In genomic region chr19:58261968-58262921, GRCh38 we compare ENCODE assay signal across 14 cellular contexts. TPM values are rescaled to one million over a fixed set of nuclear protein-coding genes. Genes with fewer than 3 reads are reported as not detected.
DNase-seq lines count a peak whose midpoint lies in the region; ATAC-seq, FAIRE-seq and TF ChIP-seq lines count a peak whose summit lies in the region.
"Had no signal": no experiment of that assay in that cellular context is flagged by ENCODE, and none has a peak within 500 bp of the region (broad histone marks: within the 10 kb centered on the region; RNA-seq: fewer than 3 reads in every experiment).

No MANE protein-coding gene starts in this region.

- H3K79me1 ChIP-seq in H1 (ENCODE audit: low read depth, low read length), result no peaks in the 10 kb centered on the region

- H3K23me2 ChIP-seq in H1 (ENCODE audit: low read depth, low read length), result no peaks in the 10 kb centered on the region

- TF ChIP-seq CTCF in H1 (IDR thresholded peaks at IDR 0.05; ENCODE audit: control extremely low read depth in 1 of 3, insufficient read depth in 1 of 3, low read depth in 1 of 3, low read length in 3 of 3) (no peak), neural crest cell (conservative IDR thresholded peaks at IDR 0.05) (no peak), ascending aorta (IDR thresholded peaks at IDR 0.05) (no peak), gastrocnemius medialis (IDR thresholded peaks at IDR 0.05 in 4 of 5, conservative IDR thresholded peaks at IDR 0.05 in 1 of 5) (no peak)

- no peak overlapping the region for H2BK15ac ChIP-seq in H1 (ENCODE audit: low read length)

- H3K4me1 ChIP-seq in HUES64 (ENCODE audit: insufficient read depth, low read length) (no peaks in the 10 kb centered on the region), H1 (replicated peaks in 1 of 4; ENCODE audit: control insufficient read depth in 3 of 4, insufficient read depth in 4 of 4, low read length in 3 of 4) (no peaks in the 10 kb centered on the region), ascending aorta (no peaks in the 10 kb centered on the region), gastrocnemius medialis (no peaks in the 10 kb centered on the region)
- H3K4me1 ChIP-seq: body of pancreas, right atrium auricular region had no signal

- peak in 1 of 2 experiments; percentile 45; a peak in 1 of 3 replicates for TF ChIP-seq POLR2A in H1 (IDR thresholded peaks at IDR 0.05; ENCODE audit: control extremely low read depth in 1 of 2, low read depth in 2 of 2, low read length in 2 of 2)
- no peak for TF ChIP-seq POLR2A in gastrocnemius medialis (IDR thresholded peaks at IDR 0.05)

- no peak overlapping the region for H4K8ac ChIP-seq in H1 (ENCODE audit: extremely low read depth, insufficient read depth, low read length)

- H3K14ac ChIP-seq in H1 (ENCODE audit: insufficient read length), result no peak overlapping the region

- peak; percentile 19 for FAIRE-seq in H1 (lab: Jason Lieb, UNC)

- H2BK20ac ChIP-seq in H1 (ENCODE audit: low read length), result no peak overlapping the region

- peaks cover 33% of the 10 kb centered on the region for H3K9me3 Mint-ChIP-seq in neural crest cell

- no peak overlapping the region for H2AFZ ChIP-seq in H1 (ENCODE audit: low read length)

- no peak overlapping the region for H4K91ac ChIP-seq in H1 (replicated peaks; ENCODE audit: insufficient read length, low read length)

- no peak overlapping the region for H3K23ac ChIP-seq in H1 (ENCODE audit: insufficient read length)

- in situ Hi-C loops in Caki2 (cut with HindIII; ENCODE audit: low pct_unique_long_range_greater_than_20kb, low sequenced_read_pairs), result no loop called here
- in situ Hi-C loops in gastrocnemius medialis (cut with MboI; ENCODE audit: low sequenced_read_pairs in 4 of 4), result no loop called here

- H2BK120ac ChIP-seq in H1 (replicated peaks; ENCODE audit: low read depth, low read length), result no peak overlapping the region

- peaks cover 86% of the 10 kb centered on the region for H3K36me3 Mint-ChIP-seq in neural crest cell (ENCODE audit: low read depth)

- H3K79me2 ChIP-seq in H1 (ENCODE audit: control insufficient read depth in 1 of 2, insufficient read depth in 2 of 2, low read length in 2 of 2), result no peaks in the 10 kb centered on the region

- no peak for TF ChIP-seq EP300 in H1 (IDR thresholded peaks at IDR 0.05; ENCODE audit: borderline replicate concordance in 1 of 2, low read depth in 2 of 2, low read length in 2 of 2)

- POLR2A ChIA-PET in H1 (lab: Charles Lee; ENCODE audit: partially characterized antibody), result interaction anchor here (1.0 to 12.7 kb wide), 14 partner anchors 11 to 75 kb away, joined by 3 to 152 read pairs (median 4); partner anchors contain the start of genes ZNF544, ZNF8 and ZSCAN22

- DNase-seq in Caki2 (ENCODE audit: low read depth), result peak; percentile 40
- DNase-seq in H1 (ENCODE audit: low read depth in 1 of 2, low spot score in 2 of 2), result no peak
- no peak for DNase-seq in neural crest cell (ENCODE audit: low read depth, low spot score)
- no peak for DNase-seq in CD1c-positive myeloid dendritic cell (ENCODE audit: extremely low spot score)
- DNase-seq in iPS-NIHi7 (ENCODE audit: extremely low spot score), result no peak
- DNase-seq in ascending aorta (ENCODE audit: low spot score in 2 of 2), result no peak
- no peak for DNase-seq in gastrocnemius medialis
- DNase-seq: activated B cell treated with CpG ODN at 0.5 μM for 24 hours; activated T-cell treated with anti-CD3 and anti-CD28 coated beads, Interleukin-2, amount 50 U/mL, for 24 hours; body of pancreas; NCI-H774 had no signal

- no peak overlapping the region for H3K18ac ChIP-seq in H1 (ENCODE audit: extremely low read depth, low read length)

- intact Hi-C loops in ascending aorta (cut with DNase I) (no loop called here), gastrocnemius medialis (cut with DNase I; ENCODE audit: low total_unique reads) (no loop called here)

- H4K20me1 ChIP-seq in H1 (replicated peaks in 1 of 2; ENCODE audit: control insufficient read depth in 1 of 2, insufficient read depth in 2 of 2, low read length in 2 of 2), result no peaks in the 10 kb centered on the region

- H3K4me3 ChIP-seq in HUES64 (ENCODE audit: low read length), result peak overlapping the region; percentile 24
- peak overlapping the region in 3 of 4 experiments; percentile 10 to 36 (median 19); a peak in 4 of 8 replicates for H3K4me3 ChIP-seq in H1 (ENCODE audit: extremely low read depth in 1 of 4, insufficient read depth in 2 of 4, low read depth in 3 of 4, low read length in 4 of 4)
- peak overlapping the region in 1 of 2 donors; percentile 26 for H3K4me3 ChIP-seq in ascending aorta
- H3K4me3 ChIP-seq in gastrocnemius medialis, result peak overlapping the region in 1 of 4 donors; percentile 39
- H3K4me3 ChIP-seq: body of pancreas, right atrium auricular region had no signal

- TF ChIP-seq RAD21 in H1 (IDR thresholded peaks at IDR 0.05 in 1 of 2, conservative IDR thresholded peaks at IDR 0.05 in 1 of 2; ENCODE audit: low read depth in 2 of 2, low read length in 2 of 2), result no peak

- peak overlapping the region; percentile 49 for H3K4me3 Mint-ChIP-seq in neural crest cell
- H3K4me3 Mint-ChIP-seq: activated B cell treated with CpG ODN at 0.5 μM for 24 hours; activated T-cell treated with anti-CD3 and anti-CD28 coated beads, Interleukin-2, amount 50 U/mL, for 24 hours had no signal

- H2BK12ac ChIP-seq in H1 (ENCODE audit: low read depth, low read length), result no peak overlapping the region

- no peak overlapping the region for H3K56ac ChIP-seq in H1 (replicated peaks; ENCODE audit: insufficient read length, low read depth, low read length)

- no peak overlapping the region for H2AK5ac ChIP-seq in H1 (ENCODE audit: low read depth, low read length)

- peaks cover 94% of the 10 kb centered on the region for H3K9me3 ChIP-seq in HUES64 (ENCODE audit: insufficient read depth, low read depth, low read length)
- H3K9me3 ChIP-seq in H1 (ENCODE audit: insufficient read depth in 2 of 2, low read depth in 1 of 2, low read length in 1 of 2), result peaks cover 92 to 99% of the 10 kb centered on the region in 2 experiments
- H3K9me3 ChIP-seq in ascending aorta, result peaks cover 99 to 100% of the 10 kb centered on the region in 2 donors
- H3K9me3 ChIP-seq in gastrocnemius medialis, result peaks cover 47 to 96% (median 85%) of the 10 kb centered on the region in 3 donors

- H3K27ac ChIP-seq in HUES64 (ENCODE audit: low read depth, low read length) (no peak overlapping the region), H1 (ENCODE audit: low read depth, low read length) (no peak overlapping the region), ascending aorta (no peak overlapping the region), gastrocnemius medialis (no peak overlapping the region)
- H3K27ac ChIP-seq: body of pancreas, right atrium auricular region, thoracic aorta had no signal

- H3K27ac Mint-ChIP-seq in neural crest cell (ENCODE audit: unreplicated experiment), result peak overlapping the region; percentile 35
- H3K27ac Mint-ChIP-seq: activated B cell treated with CpG ODN at 0.5 μM for 24 hours; activated T-cell treated with anti-CD3 and anti-CD28 coated beads, Interleukin-2, amount 50 U/mL, for 24 hours had no signal

- H2BK5ac ChIP-seq in H1 (ENCODE audit: low read depth, low read length), result no peak overlapping the region

- CTCF ChIA-PET in H1 (lab: Charles Lee; ENCODE audit: partially characterized antibody), result interaction anchor here (0.7 kb wide), 1 partner anchor 79 kb away, joined by 3 read pairs; no protein-coding TSS in a partner anchor

- no peak overlapping the region for H3K4me2 ChIP-seq in H1 (ENCODE audit: insufficient read depth in 1 of 2, low read depth in 2 of 2, low read length in 2 of 2)

- ATAC-seq in gastrocnemius medialis, result no peak
- ATAC-seq: body of pancreas had no signal

- peaks cover 21% of the 10 kb centered on the region for H3K27me3 Mint-ChIP-seq in neural crest cell (ENCODE audit: low read depth)
- H3K27me3 Mint-ChIP-seq: activated B cell treated with CpG ODN at 0.5 μM for 24 hours; activated T-cell treated with anti-CD3 and anti-CD28 coated beads, Interleukin-2, amount 50 U/mL, for 24 hours had no signal

- no peaks in the 10 kb centered on the region for H3K27me3 ChIP-seq in HUES64 (ENCODE audit: insufficient read depth, low read length)
- H3K27me3 ChIP-seq in H1 (replicated peaks in 1 of 4; ENCODE audit: control insufficient read depth in 3 of 4, extremely low read depth in 1 of 4, insufficient read depth in 3 of 4, low read length in 3 of 4), result no peaks in the 10 kb centered on the region
- H3K27me3 ChIP-seq in ascending aorta, result no peaks in the 10 kb centered on the region
- H3K27me3 ChIP-seq in gastrocnemius medialis, result peaks cover 0 to 2% (median 0%) of the 10 kb centered on the region in 3 donors
- H3K27me3 ChIP-seq: body of pancreas, right atrium auricular region had no signal

- H3K9ac ChIP-seq in HUES64 (ENCODE audit: low read depth, low read length) (no peak overlapping the region), H1 (replicated peaks in 1 of 4; ENCODE audit: extremely low read depth in 1 of 4, low read depth in 3 of 4, low read length in 3 of 4) (no peak overlapping the region)

- H4K5ac ChIP-seq in H1 (ENCODE audit: insufficient read length, low read depth, low read length), result no peak overlapping the region

- H3K36me3 ChIP-seq in HUES64 (ENCODE audit: insufficient read depth, low read length), result peaks cover 91% of the 10 kb centered on the region
- peaks cover 22 to 93% (median 68%) of the 10 kb centered on the region in 4 experiments; a peak in 7 of 8 replicates for H3K36me3 ChIP-seq in H1 (ENCODE audit: control insufficient read depth in 2 of 4, insufficient read depth in 4 of 4, low read length in 3 of 4)
- peaks cover 86 to 92% of the 10 kb centered on the region in 2 donors for H3K36me3 ChIP-seq in ascending aorta
- H3K36me3 ChIP-seq in gastrocnemius medialis, result peaks cover 14 to 73% of the 10 kb centered on the region in 2 donors

- no peaks in the 10 kb centered on the region for H3K4me1 Mint-ChIP-seq in neural crest cell
- H3K4me1 Mint-ChIP-seq: activated B cell treated with CpG ODN at 0.5 μM for 24 hours had no signal

- 94% methylated on average over 19 of the region's 19 CpGs for WGBS in HUES64
- WGBS in H1 (ENCODE audit: extremely low coverage in 1 of 2, insufficient coverage in 1 of 2, insufficient read length in 1 of 2, insufficient replicate concordance in 2 of 2, low coverage in 1 of 2, low lambda C conversion rate in 2 of 2, missing lambda C conversion rate in 1 of 2), 2 experiments, result 91% methylated on average over 19 of the region's 19 CpGs; no CpG with 5 or more reads in 1 of the 2 experiments

- no peak overlapping the region for H3K4ac ChIP-seq in H1 (replicated peaks; ENCODE audit: insufficient read length, low read depth, low read length)

RNA-seq across cellular contexts. Expression of gene ZNF8, which starts 16.5 kb away (rescaled TPM):
- total RNA-seq in Caki2 (2014; rRNA removed; shearing (Covaris generic); ENCODE audit: low replicate concordance), result 3.0 and 4.9 TPM in 2 replicates
- 5.4 TPM for polyA plus RNA-seq in HUES64 (2013, experiment 1 of 2)
- 6.7 TPM for polyA plus RNA-seq in HUES64 (2013, experiment 2 of 2)
- 20.5 and 21.5 TPM in 2 replicates for total RNA-seq in H1 (2021; fragmentation: NEBNext Ultra II Directional; extraction: Animal tissue kit (Norgen Biotek cat#: 25700))
- 9.2 and 9.8 TPM in 2 replicates for polyA plus RNA-seq in H1 (2011; rRNA removed)
- 7.0 TPM for polyA plus RNA-seq in H1 (2011; cell fraction: cytosol; rRNA removed)
- 15.2 TPM for polyA plus RNA-seq in H1 (2011; cell fraction: nucleus; rRNA removed)
- 5.5 to 7.9 TPM (median 6.5 TPM) in 4 replicates for polyA plus RNA-seq in H1 (2012, experiment 1 of 2)
- 4.9 TPM for polyA plus RNA-seq in H1 (2012, experiment 2 of 2)
- polyA plus RNA-seq in H1 (2013, experiment 1 of 2), result 9.6 TPM
- 8.2 TPM for polyA plus RNA-seq in H1 (2013, experiment 2 of 2)
- 30.0 and 32.5 TPM in 2 replicates for polyA minus RNA-seq in H1 (2011; rRNA and poly(A)+ RNA removed)
- polyA minus RNA-seq in H1 (2011; cell fraction: cytosol; rRNA and poly(A)+ RNA removed), result 17.0 TPM
- 15.0 TPM for polyA minus RNA-seq in H1 (2011; cell fraction: nucleus; rRNA and poly(A)+ RNA removed)
- total RNA-seq in neural crest cell (20.0 and 20.5 TPM in 2 replicates), ascending aorta (6.0 TPM), gastrocnemius medialis (1 to 10 TPM in 2 of 4 donors, under 1 TPM in 2; 0.78 to 2.1 (median 1.2) TPM)

RNA-seq across cellular contexts. Expression of gene ZNF544, which starts 33.5 kb away (rescaled TPM):
- total RNA-seq in Caki2 (2014; rRNA removed; shearing (Covaris generic); ENCODE audit: low replicate concordance), result 61.6 and 105 TPM in 2 replicates
- polyA plus RNA-seq in HUES64 (2013, experiment 1 of 2), result 50.4 TPM
- 43.8 TPM for polyA plus RNA-seq in HUES64 (2013, experiment 2 of 2)
- 54.5 and 60.8 TPM in 2 replicates for total RNA-seq in H1 (2021; fragmentation: NEBNext Ultra II Directional; extraction: Animal tissue kit (Norgen Biotek cat#: 25700))
- polyA plus RNA-seq in H1 (2011; rRNA removed), result 47.9 and 48.8 TPM in 2 replicates
- 61.3 TPM for polyA plus RNA-seq in H1 (2011; cell fraction: cytosol; rRNA removed)
- 68.7 TPM for polyA plus RNA-seq in H1 (2011; cell fraction: nucleus; rRNA removed)
- polyA plus RNA-seq in H1 (2012, experiment 1 of 2), result 50.6 to 67.0 TPM (median 60.0 TPM) in 4 replicates
- 14.2 TPM for polyA plus RNA-seq in H1 (2012, experiment 2 of 2)
- polyA plus RNA-seq in H1 (2013, experiment 1 of 2), result 35.8 TPM
- polyA plus RNA-seq in H1 (2013, experiment 2 of 2), result 33.3 TPM
- 106 and 107 TPM in 2 replicates for polyA minus RNA-seq in H1 (2011; rRNA and poly(A)+ RNA removed)
- 45.9 TPM for polyA minus RNA-seq in H1 (2011; cell fraction: cytosol; rRNA and poly(A)+ RNA removed)
- polyA minus RNA-seq in H1 (2011; cell fraction: nucleus; rRNA and poly(A)+ RNA removed), result 135 TPM
- total RNA-seq in neural crest cell (47.4 and 56.1 TPM in 2 replicates), ascending aorta (3.9 TPM), gastrocnemius medialis (1 to 10 TPM; 3.8 to 9.5 (median 6.0) TPM)

RNA-seq across cellular contexts. Expression of gene ERVK3-1, which starts 42.9 kb away (rescaled TPM):
- 38.9 and 46.3 TPM in 2 replicates for total RNA-seq in Caki2 (2014; rRNA removed; shearing (Covaris generic); ENCODE audit: low replicate concordance)
- 39.8 TPM for polyA plus RNA-seq in HUES64 (2013, experiment 1 of 2)
- 38.5 TPM for polyA plus RNA-seq in HUES64 (2013, experiment 2 of 2)
- total RNA-seq in H1 (2021; fragmentation: NEBNext Ultra II Directional; extraction: Animal tissue kit (Norgen Biotek cat#: 25700)), result 30.6 and 31.5 TPM in 2 replicates
- 28.1 and 29.9 TPM in 2 replicates for polyA plus RNA-seq in H1 (2011; rRNA removed)
- 42.2 TPM for polyA plus RNA-seq in H1 (2011; cell fraction: cytosol; rRNA removed)
- polyA plus RNA-seq in H1 (2011; cell fraction: nucleus; rRNA removed), result 45.9 TPM
- polyA plus RNA-seq in H1 (2012, experiment 1 of 2), result 46.2 to 52.5 TPM (median 50.5 TPM) in 4 replicates
- 38.4 TPM for polyA plus RNA-seq in H1 (2012, experiment 2 of 2)
- polyA plus RNA-seq in H1 (2013, experiment 1 of 2), result 41.3 TPM
- 39.8 TPM for polyA plus RNA-seq in H1 (2013, experiment 2 of 2)
- 19.2 and 20.1 TPM in 2 replicates for polyA minus RNA-seq in H1 (2011; rRNA and poly(A)+ RNA removed)
- 14.2 TPM for polyA minus RNA-seq in H1 (2011; cell fraction: cytosol; rRNA and poly(A)+ RNA removed)
- polyA minus RNA-seq in H1 (2011; cell fraction: nucleus; rRNA and poly(A)+ RNA removed), result 31.3 TPM
- total RNA-seq in neural crest cell, result 46.4 and 47.6 TPM in 2 replicates
- 35.0 TPM for total RNA-seq in ascending aorta
- 10 to 100 TPM; 27.1 to 38.2 (median 32.4) TPM for total RNA-seq in gastrocnemius medialis
